19 cellular contexts compared by ENCODE assay signal in the genomic region with DNA sequence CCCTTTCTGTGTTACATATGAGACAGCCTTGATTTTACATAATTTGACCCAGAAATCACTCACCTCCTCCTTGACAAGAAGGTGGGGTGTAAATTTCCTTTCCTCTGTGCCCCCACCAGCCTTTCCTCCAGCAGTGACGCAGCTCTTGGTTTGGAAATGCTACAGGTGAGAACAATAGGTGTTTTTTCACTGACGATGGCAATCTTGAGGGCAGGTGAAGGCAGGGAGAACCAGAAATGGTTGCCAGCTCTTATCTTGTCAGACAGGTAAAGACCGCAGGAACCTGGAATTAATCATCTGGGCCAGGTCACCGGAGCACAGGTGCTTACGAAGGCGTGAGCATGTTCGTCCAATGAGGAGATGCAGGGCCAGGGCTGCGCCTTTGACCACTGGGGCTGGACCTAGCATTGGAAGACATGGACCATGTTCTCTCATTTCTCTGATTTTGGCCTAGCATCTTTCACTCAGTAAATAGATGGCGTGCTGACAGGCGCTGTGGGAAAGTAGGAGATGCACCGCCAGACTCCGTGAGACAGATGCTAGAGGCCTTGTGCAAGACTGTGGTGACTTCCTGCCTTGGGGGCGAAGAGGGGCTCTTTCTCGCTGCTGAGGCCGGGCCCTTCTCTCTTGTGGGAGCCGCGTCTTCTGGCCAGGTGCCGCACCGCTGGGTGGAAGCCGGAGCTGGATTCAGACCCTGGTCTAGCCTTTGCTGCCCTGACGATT. TPM values are rescaled to one million over a fixed set of nuclear protein-coding genes. Genes with fewer than 3 reads are reported as not detected.
"Had no signal": no experiment of that assay in that cellular context is flagged by ENCODE, and none has a peak within 500 bp of the region (broad histone marks: within the 10 kb centered on the region; RNA-seq: fewer than 3 reads in every experiment).

No MANE protein-coding gene starts in this region.

- H3K27ac ChIP-seq: ascending aorta, cardiac muscle cell, colonic mucosa, upper lobe of left lung, WERI-Rb-1 had no signal

- H3K4me1 Mint-ChIP-seq: activated naive CD8-positive, alpha-beta T cell treated with anti-CD3 and anti-CD28 coated beads, Interleukin-2, amount 10 ng/mL, durations not matched to agents 7 days and 5 days had no signal

- DNase-seq: activated CD4-positive, alpha-beta T cell treated with anti-CD3 and anti-CD28 coated beads for 4 hours; activated CD8-positive, alpha-beta memory T cell treated with anti-CD3 and anti-CD28 coated beads, Interleukin-2, amount 50 U/mL, for 4 hours; activated CD8-positive, alpha-beta T cell treated with anti-CD3 and anti-CD28 coated beads for 36 hours; activated naive CD8-positive, alpha-beta T cell treated with anti-CD3 and anti-CD28 coated beads, Interleukin-2, amount 10 ng/mL, durations not matched to agents 7 days and 5 days; activated T-cell treated with anti-CD3 and anti-CD28 coated beads, Interleukin-2, amount 50 U/mL, for 72 hours; colonic mucosa; glutamatergic neuron; left cardiac atrium; naive B cell; stimulated activated CD4-positive, alpha-beta T cell treated with anti-CD3 and anti-CD28 coated beads, Interleukin-1b, Interleukin-23, amount 100 ng/mL, for 48 hours; stimulated activated naive B cell treated with anti-CD40 and anti-IgM and Interleukin-4, amounts not matched to agents 10 μg/mL and 1 μg/mL and 100 μg/mL, for 72 hours; substantia nigra; T-cell; WERI-Rb-1 had no signal

- H3K4me3 Mint-ChIP-seq: activated CD8-positive, alpha-beta T cell treated with anti-CD3 and anti-CD28 coated beads for 36 hours; activated naive CD8-positive, alpha-beta T cell treated with anti-CD3 and anti-CD28 coated beads, Interleukin-2, amount 10 ng/mL, durations not matched to agents 7 days and 5 days; activated T-cell treated with anti-CD3 and anti-CD28 coated beads, Interleukin-2, amount 50 U/mL, for 72 hours; naive B cell; stimulated activated naive B cell treated with anti-CD40 and anti-IgM and Interleukin-4, amounts not matched to agents 10 μg/mL and 1 μg/mL and 100 μg/mL, for 72 hours; T-cell had no signal

- H3K9me3 ChIP-seq: ascending aorta, colonic mucosa, upper lobe of left lung had no signal

- H3K36me3 Mint-ChIP-seq: activated naive CD8-positive, alpha-beta T cell treated with anti-CD3 and anti-CD28 coated beads, Interleukin-2, amount 10 ng/mL, durations not matched to agents 7 days and 5 days; naive B cell; stimulated activated naive B cell treated with anti-CD40 and anti-IgM and Interleukin-4, amounts not matched to agents 10 μg/mL and 1 μg/mL and 100 μg/mL, for 72 hours; T-cell had no signal

- H3K27ac Mint-ChIP-seq: activated CD8-positive, alpha-beta T cell treated with anti-CD3 and anti-CD28 coated beads for 36 hours; activated naive CD8-positive, alpha-beta T cell treated with anti-CD3 and anti-CD28 coated beads, Interleukin-2, amount 10 ng/mL, durations not matched to agents 7 days and 5 days; activated T-cell treated with anti-CD3 and anti-CD28 coated beads, Interleukin-2, amount 50 U/mL, for 72 hours; stimulated activated naive B cell treated with anti-CD40 and anti-IgM and Interleukin-4, amounts not matched to agents 10 μg/mL and 1 μg/mL and 100 μg/mL, for 72 hours; T-cell had no signal

- H3K4me3 ChIP-seq: ascending aorta, cardiac muscle cell, colonic mucosa, lung, upper lobe of left lung had no signal

- ATAC-seq: activated CD8-positive, alpha-beta T cell treated with anti-CD3 and anti-CD28 coated beads for 36 hours; activated T-cell treated with anti-CD3 and anti-CD28 coated beads, Interleukin-2, amount 50 U/mL, for 72 hours; stimulated activated naive B cell treated with anti-CD40 and anti-IgM and Interleukin-4, amounts not matched to agents 10 μg/mL and 1 μg/mL and 100 μg/mL, for 72 hours; T-cell had no signal

- H3K4me1 ChIP-seq: colonic mucosa had no signal

- H3K9me3 Mint-ChIP-seq: activated CD8-positive, alpha-beta T cell treated with anti-CD3 and anti-CD28 coated beads for 36 hours; activated naive CD8-positive, alpha-beta T cell treated with anti-CD3 and anti-CD28 coated beads, Interleukin-2, amount 10 ng/mL, durations not matched to agents 7 days and 5 days; activated T-cell treated with anti-CD3 and anti-CD28 coated beads, Interleukin-2, amount 50 U/mL, for 72 hours; naive B cell; stimulated activated naive B cell treated with anti-CD40 and anti-IgM and Interleukin-4, amounts not matched to agents 10 μg/mL and 1 μg/mL and 100 μg/mL, for 72 hours; T-cell had no signal

- H3K36me3 ChIP-seq: ascending aorta, cardiac muscle cell, colonic mucosa, upper lobe of left lung, WERI-Rb-1 had no signal

RNA-seq across cellular contexts. Expression of gene CIDEA, which starts 4.0 kb away (rescaled TPM):
- total RNA-seq: activated CD8-positive, alpha-beta T cell treated with anti-CD3 and anti-CD28 coated beads for 36 hours; activated naive CD8-positive, alpha-beta T cell treated with anti-CD3 and anti-CD28 coated beads, Interleukin-2, amount 10 ng/mL, durations not matched to agents 7 days and 5 days; activated T-cell treated with anti-CD3 and anti-CD28 coated beads, Interleukin-2, amount 50 U/mL, for 72 hours; ascending aorta; cardiac muscle cell; colonic mucosa; T-cell; upper lobe of left lung had no signal
- polyA plus RNA-seq: cardiac muscle cell, endothelial cell of umbilical vein, lung had no signal
